21 cellular contexts compared by ENCODE assay signal in the genomic region with DNA sequence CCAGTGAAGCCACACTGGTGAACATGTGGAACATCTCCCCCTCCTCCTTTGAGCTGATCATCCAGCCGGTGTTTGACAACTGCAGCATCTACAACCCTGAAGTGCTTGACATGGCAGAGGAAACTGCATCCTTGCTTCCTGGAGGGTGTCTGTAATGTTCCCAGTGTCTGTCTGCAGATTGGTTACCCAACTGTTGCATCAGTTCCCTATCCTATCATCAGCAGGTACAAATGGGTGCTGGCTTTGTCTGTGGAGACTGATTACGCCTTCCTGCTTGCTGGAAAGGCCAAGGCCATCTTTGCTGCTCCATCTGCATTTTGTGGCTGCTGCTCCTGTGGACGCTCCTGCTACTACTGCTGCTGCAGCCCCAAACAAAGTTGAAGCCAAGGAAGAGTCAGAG.
"Had no signal": no experiment of that assay in that cellular context is flagged by ENCODE, and none has a peak within 500 bp of the region (broad histone marks: within the 10 kb centered on the region; RNA-seq: fewer than 3 reads in every experiment).

No MANE protein-coding gene starts in this region.

- H3K4me1 Mint-ChIP-seq: immature natural killer cell had no signal

- ATAC-seq: esophagus mucosa; heart right ventricle; natural killer cell treated with Interleukin-12 subunit alpha and Interleukin-12 subunit beta and Interleukin-15 and Interleukin-18, amount 100 ng/mL, for 72 hours; pancreas; right cardiac atrium; stimulated activated naive CD8-positive, alpha-beta T cell treated with anti-CD3 and anti-CD28 coated beads, Interleukin-15, Interleukin-2, amounts not matched to agents 100 U/mL and 50 U/mL, for 24 hours had no signal

- H3K4me1 ChIP-seq: heart right ventricle, pancreas, tibial artery, upper lobe of left lung, uterus had no signal

- H3K27ac Mint-ChIP-seq: immature natural killer cell; natural killer cell treated with Interleukin-12 subunit alpha and Interleukin-12 subunit beta and Interleukin-15 and Interleukin-18, amount 100 ng/mL, for 72 hours; progenitor cell of endocrine pancreas had no signal

- H3K4me2 ChIP-seq: smooth muscle cell had no signal

- H3K36me3 Mint-ChIP-seq: immature natural killer cell; natural killer cell treated with Interleukin-12 subunit alpha and Interleukin-12 subunit beta and Interleukin-15 and Interleukin-18, amount 100 ng/mL, for 72 hours had no signal

- DNase-seq: cortex of kidney; dorsolateral prefrontal cortex; effector CD8-positive, alpha-beta T cell; heart right ventricle; immature natural killer cell; left ventricle myocardium inferior; mesenchymal stem cell; midbrain; occipital lobe; pancreas; right cardiac atrium; stimulated activated CD4-positive, alpha-beta T cell treated with anti-CD3 and anti-CD28 coated beads, Interleukin-2, amount 100 ng/mL, for 48 hours; stimulated activated naive CD8-positive, alpha-beta T cell treated with anti-CD3 and anti-CD28 coated beads, Interleukin-15, Interleukin-2, amounts not matched to agents 100 U/mL and 50 U/mL, for 24 hours; tibial artery; upper lobe of left lung; uterus had no signal

- H3K9me3 Mint-ChIP-seq: immature natural killer cell had no signal

- H3K4me3 Mint-ChIP-seq: immature natural killer cell; natural killer cell treated with Interleukin-12 subunit alpha and Interleukin-12 subunit beta and Interleukin-15 and Interleukin-18, amount 100 ng/mL, for 72 hours had no signal

- H3K27me3 Mint-ChIP-seq: progenitor cell of endocrine pancreas had no signal

- H3K4me3 ChIP-seq: dorsolateral prefrontal cortex, heart right ventricle, left ventricle myocardium inferior, lung, pancreas, smooth muscle cell, tibial artery, upper lobe of left lung, uterus had no signal

- H3K27ac ChIP-seq: dorsolateral prefrontal cortex, heart right ventricle, left ventricle myocardium inferior, pancreas, tibial artery, upper lobe of left lung, uterus had no signal

- H3K9me3 ChIP-seq: heart right ventricle, left ventricle myocardium inferior, pancreas, tibial artery, upper lobe of left lung, uterus had no signal

- H3K27me3 ChIP-seq: dorsolateral prefrontal cortex, heart right ventricle, pancreas, tibial artery, upper lobe of left lung, uterus had no signal

- H3K36me3 ChIP-seq: heart right ventricle, left ventricle myocardium inferior, pancreas, tibial artery, upper lobe of left lung, uterus had no signal
